In genomic region chr10:97356318-97356914, GRCh38 we compare ENCODE assay signal across 15 cellular contexts. TPM values are rescaled to one million over a fixed set of nuclear protein-coding genes. Genes with fewer than 3 reads are reported as not detected.
DNase-seq lines count a peak whose midpoint lies in the region; ATAC-seq and TF ChIP-seq lines count a peak whose summit lies in the region.
"Had no signal": no experiment of that assay in that cellular context is flagged by ENCODE, and none has a peak within 500 bp of the region (broad histone marks: within the 10 kb centered on the region; RNA-seq: fewer than 3 reads in every experiment).

No MANE protein-coding gene starts in this region.

- no peaks in the 10 kb centered on the region for H3K79me1 ChIP-seq in H9 (ENCODE audit: insufficient read depth, low read depth, low read length, poor library complexity, severe bottlenecking)

- no peaks in the 10 kb centered on the region for H3K4me1 ChIP-seq in H9 (ENCODE audit: insufficient read depth, low read length)
- H3K4me1 ChIP-seq: colonic mucosa, pancreas had no signal

- H4K5ac ChIP-seq in H9 (ENCODE audit: insufficient read length, low read depth, low read length), result no peak overlapping the region

- H2BK20ac ChIP-seq in H9 (ENCODE audit: low read depth, low read length, poor library complexity, severe bottlenecking), result no peak overlapping the region

- no peaks in the 10 kb centered on the region for H3K23me2 ChIP-seq in H9 (ENCODE audit: insufficient read length, low read depth, low read length, poor library complexity, severe bottlenecking)

- no peak overlapping the region for H3K27ac ChIP-seq in H9 (ENCODE audit: insufficient read length, low read depth, low read length)
- H3K27ac ChIP-seq: colonic mucosa, pancreas, WERI-Rb-1 had no signal

- no peak overlapping the region for H2BK5ac ChIP-seq in H9 (ENCODE audit: insufficient read length, low read length)

- H4K20me1 ChIP-seq in H9 (ENCODE audit: control insufficient read depth, insufficient read depth, insufficient read length), result no peaks in the 10 kb centered on the region

- peak; percentile 89 for DNase-seq in AG10803 (ENCODE audit: low read depth)
- DNase-seq in H9, result no peak
- no peak for DNase-seq in T-helper 17 cell
- DNase-seq in lung microvascular endothelial cell (ENCODE audit: low read depth in 2 of 2), result peak; percentile 26 to 36
- DNase-seq in NCI-H446 treated with DMSO at 0.1 percent for 48 hours (lab: John Stamatoyannopoulos, UW), result no peak
- DNase-seq in hepatic stellate cell (ENCODE audit: low spot score), result no peak
- DNase-seq: C1 segment of cervical spinal cord; NCI-H2081; pancreas; stimulated activated CD4-positive, alpha-beta T cell treated with anti-CD3 and anti-CD28 coated beads, Interleukin-12 subunit alpha, Interleukin-12 subunit beta, amount 100 ng/mL, for 4 hours; WERI-Rb-1 had no signal

- H3K27me3 Mint-ChIP-seq in H9 (ENCODE audit: low read depth) (no peaks in the 10 kb centered on the region; the same call in 1 of the 2 replicates), T-helper 17 cell (no peaks in the 10 kb centered on the region)

- no peak overlapping the region for H2BK12ac ChIP-seq in H9 (ENCODE audit: insufficient read length, low read depth, low read length)

- no peak overlapping the region for H3T11ph ChIP-seq in H9 (ENCODE audit: low read length)

- H3K56ac ChIP-seq in H9 (ENCODE audit: insufficient read length, low read depth, low read length), result no peak overlapping the region

- H3K4ac ChIP-seq in H9 (ENCODE audit: low read depth, low read length), result no peak overlapping the region

- no CpG with 5 or more reads among the region's 6 CpGs for WGBS in H9 (ENCODE audit: extremely low coverage, insufficient read length, low lambda C conversion rate)

- H4K8ac ChIP-seq in H9 (replicated peaks; ENCODE audit: insufficient read length, low read depth, low read length), result no peak overlapping the region

- H3K27me3 ChIP-seq in H9 (ENCODE audit: insufficient read depth, low read length), result no peaks in the 10 kb centered on the region
- H3K27me3 ChIP-seq: adrenal gland, colonic mucosa, pancreas had no signal

- H3K23ac ChIP-seq in H9 (ENCODE audit: insufficient read length, low read depth, low read length), result no peak overlapping the region

- no peak overlapping the region for H3K4me3 ChIP-seq in AG10803 (ENCODE audit: low read length)
- H3K4me3 ChIP-seq: adrenal gland, colonic mucosa, pancreas had no signal

- no peak overlapping the region for H2BK120ac ChIP-seq in H9 (ENCODE audit: low read depth, low read length, poor library complexity, severe bottlenecking)

- H3K4me1 Mint-ChIP-seq in H9, result peaks cover 5 to 7% of the 10 kb centered on the region in 2 experiments
- H3K4me1 Mint-ChIP-seq in T-helper 17 cell, result peaks cover 7% of the 10 kb centered on the region

- peak; percentile 50 for TF ChIP-seq CTCF in AG10803 (conservative IDR thresholded peaks at IDR 0.05; ENCODE audit: low read length)
- no peak for TF ChIP-seq CTCF in H9 (conservative IDR thresholded peaks at IDR 0.05)

- H3K4me2 ChIP-seq in H9 (ENCODE audit: insufficient read depth, insufficient read length, low read length), result no peak overlapping the region

- ATAC-seq in T-helper 17 cell (no peak), HG03354 (IDR thresholded peaks at IDR 0.05; ENCODE audit: poor library complexity, severe bottlenecking, unreplicated experiment) (no peak), HG02759 (IDR thresholded peaks at IDR 0.05; ENCODE audit: unreplicated experiment) (no peak)

- H3K27ac Mint-ChIP-seq in H9 (peak overlapping the region; percentile 12 to 94 (median 87); a peak in 4 of 7 replicates), T-helper 17 cell (no peak overlapping the region)

- H3K9me3 Mint-ChIP-seq in H9, result no peaks in the 10 kb centered on the region

- H2BK15ac ChIP-seq in H9 (ENCODE audit: low read depth, low read length), result no peak overlapping the region

- H3K79me2 ChIP-seq in H9 (ENCODE audit: insufficient read depth, low read length), result no peaks in the 10 kb centered on the region

- H3K4me3 Mint-ChIP-seq in H9 (no peak overlapping the region), T-helper 17 cell (peak overlapping the region; percentile 12)

- peaks cover 18 to 81% (median 37%) of the 10 kb centered on the region in 3 experiments; a peak in 6 of 7 replicates for H3K36me3 Mint-ChIP-seq in H9 (ENCODE audit: insufficient read depth in 1 of 3, low read depth in 3 of 3)
- no peaks in the 10 kb centered on the region for H3K36me3 Mint-ChIP-seq in T-helper 17 cell (ENCODE audit: low read depth)

- no peak overlapping the region for H3K18ac ChIP-seq in H9 (ENCODE audit: insufficient read length, low read depth, low read length)

- no peak overlapping the region for H3K14ac ChIP-seq in H9 (ENCODE audit: insufficient read depth, low read length)

- H3K9ac ChIP-seq in H9 (ENCODE audit: extremely low read depth, insufficient read length, low read length), result no peak overlapping the region

- no peak overlapping the region for H4K91ac ChIP-seq in H9 (ENCODE audit: insufficient read length, low read depth, low read length)

- H2AFZ ChIP-seq in H9 (ENCODE audit: low read length), result no peak overlapping the region

- H2AK5ac ChIP-seq in H9 (ENCODE audit: insufficient read length, low read length), result no peak overlapping the region

- H3K9me3 ChIP-seq in H9 (ENCODE audit: control insufficient read depth, low read depth, low read length) (no peaks in the 10 kb centered on the region), T-helper 17 cell (ENCODE audit: control insufficient read depth, low read length, poor library complexity, severe bottlenecking) (no peaks in the 10 kb centered on the region)
- H3K9me3 ChIP-seq: adrenal gland, colonic mucosa, pancreas had no signal

RNA-seq across cellular contexts. Expression of gene FRAT2, which starts 21.9 kb away (rescaled TPM):
- total RNA-seq in H9 (2021), result 128 and 129 TPM in 2 replicates
- total RNA-seq in T-helper 17 cell, result 10 to 100 TPM; 16.8 to 21.7 TPM
- total RNA-seq in lung microvascular endothelial cell, result 8.1 and 13.9 TPM in 2 replicates

RNA-seq across cellular contexts. Expression of gene FRAT1, which starts 37.3 kb away (rescaled TPM):
- total RNA-seq in H9 (2021) (7.3 and 8.1 TPM in 2 replicates), T-helper 17 cell (10 to 100 TPM; 24.4 to 26.5 TPM), lung microvascular endothelial cell (3.7 and 5.8 TPM in 2 replicates)

RNA-seq across cellular contexts. Expression of gene RRP12, which starts 44.7 kb away (rescaled TPM):
- total RNA-seq in H9 (2021) (71.6 and 83.0 TPM in 2 replicates), T-helper 17 cell (100 to 1,000 TPM; 138 to 231 TPM), lung microvascular endothelial cell (6.8 and 9.3 TPM in 2 replicates)

Comparison
In these comparisons a context has a peak if more than half of its experiments do, and no peak if none do; other contexts are left out.
1. DNase-seq: peak in AG10803 (single experiment) and lung microvascular endothelial cell (2 of 2); none in H9 (single experiment), T-helper 17 cell (0 of 3), NCI-H446 treated with DMSO at 0.1 percent for 48 hours (single experiment) and hepatic stellate cell (single experiment).